In genomic region chr5:177498013-177498847, GRCh38 we compare ENCODE assay signal across 6 cellular contexts. TPM values are rescaled to one million over a fixed set of nuclear protein-coding genes. Genes with fewer than 3 reads are reported as not detected.
DNase-seq lines count a peak whose midpoint lies in the region; ATAC-seq lines count a peak whose summit lies in the region.

No MANE protein-coding gene starts in this region.

- DNase-seq in activated naive CD4-positive, alpha-beta T cell treated with anti-CD3 and anti-CD28 coated beads, Interleukin-2, amount 50 U/mL, for 72 hours (ENCODE audit: low spot score in 2 of 2), result peak in 1 of 2 donors; percentile 67
- DNase-seq in 8988T, result no peak
- DNase-seq in activated gamma-delta T cell treated with Interleukin-2 at 50 U/mL for 16 hours, result no peak

- H3K9me3 Mint-ChIP-seq in activated naive CD4-positive, alpha-beta T cell treated with anti-CD3 and anti-CD28 coated beads, Interleukin-2, amount 50 U/mL, for 72 hours, result no peaks in the 10 kb centered on the region

- H3K27ac Mint-ChIP-seq in activated naive CD4-positive, alpha-beta T cell treated with anti-CD3 and anti-CD28 coated beads, Interleukin-2, amount 50 U/mL, for 72 hours, result peak overlapping the region; percentile 67 to 70

- H3K4me1 ChIP-seq in mononuclear cell (ENCODE audit: insufficient read depth, low read length), result peaks cover 76% of the 10 kb centered on the region

- no peaks in the 10 kb centered on the region for H3K27me3 ChIP-seq in mononuclear cell (ENCODE audit: insufficient read depth, low read length)

- no peaks in the 10 kb centered on the region for H3K36me3 Mint-ChIP-seq in activated naive CD4-positive, alpha-beta T cell treated with anti-CD3 and anti-CD28 coated beads, Interleukin-2, amount 50 U/mL, for 72 hours

- peak overlapping the region; percentile 55 for H3K4me3 ChIP-seq in mononuclear cell (ENCODE audit: low read length)

- H3K9me3 ChIP-seq in mononuclear cell (ENCODE audit: low read depth, low read length), result no peaks in the 10 kb centered on the region

- ATAC-seq in HG02642 (IDR thresholded peaks at IDR 0.05; ENCODE audit: poor library complexity, unreplicated experiment) (peak; percentile 1), HG03025 (IDR thresholded peaks at IDR 0.05; ENCODE audit: low FRiP score, unreplicated experiment) (no peak)
- ATAC-seq in activated naive CD4-positive, alpha-beta T cell treated with anti-CD3 and anti-CD28 coated beads, Interleukin-2, amount 50 U/mL, for 72 hours, result peak; percentile 7 to 24

RNA-seq across cellular contexts. Expression of gene PDLIM7, which starts 0.8 kb away (rescaled TPM):
- 10 to 100 TPM; 44.6 to 47.5 TPM for total RNA-seq in activated naive CD4-positive, alpha-beta T cell treated with anti-CD3 and anti-CD28 coated beads, Interleukin-2, amount 50 U/mL, for 72 hours
- 19.9 TPM for total RNA-seq in mononuclear cell

RNA-seq across cellular contexts. Expression of gene DOK3, which starts 11.4 kb away (rescaled TPM):
- 10 to 100 TPM in 1 of 2 donors, 1 to 10 TPM in 1; 1.8 to 14.9 TPM for total RNA-seq in activated naive CD4-positive, alpha-beta T cell treated with anti-CD3 and anti-CD28 coated beads, Interleukin-2, amount 50 U/mL, for 72 hours
- total RNA-seq in mononuclear cell, result 38.6 TPM

RNA-seq across cellular contexts. Expression of gene DDX41, which starts 18.5 kb away (rescaled TPM):
- 100 to 1,000 TPM in 1 of 2 donors, 10 to 100 TPM in 1; 70.1 to 230 TPM for total RNA-seq in activated naive CD4-positive, alpha-beta T cell treated with anti-CD3 and anti-CD28 coated beads, Interleukin-2, amount 50 U/mL, for 72 hours
- total RNA-seq in mononuclear cell, result 33.4 TPM

RNA-seq across cellular contexts. Expression of gene DBN1, which starts 24.8 kb away (rescaled TPM):
- 10 to 100 TPM in 1 of 2 donors, 1 to 10 TPM in 1; 5.5 to 20.2 TPM for total RNA-seq in activated naive CD4-positive, alpha-beta T cell treated with anti-CD3 and anti-CD28 coated beads, Interleukin-2, amount 50 U/mL, for 72 hours
- total RNA-seq in mononuclear cell, result 4.6 TPM

RNA-seq across cellular contexts. Expression of gene PRR7, which starts 51.6 kb away (rescaled TPM):
- total RNA-seq in activated naive CD4-positive, alpha-beta T cell treated with anti-CD3 and anti-CD28 coated beads, Interleukin-2, amount 50 U/mL, for 72 hours, result 10 to 100 TPM in 1 of 2 donors, 1 to 10 TPM in 1; 4.1 to 11.4 TPM
- 25.8 TPM for total RNA-seq in mononuclear cell
